Comparison of ENCODE assay signal across 4 cellular contexts in the genomic region with DNA sequence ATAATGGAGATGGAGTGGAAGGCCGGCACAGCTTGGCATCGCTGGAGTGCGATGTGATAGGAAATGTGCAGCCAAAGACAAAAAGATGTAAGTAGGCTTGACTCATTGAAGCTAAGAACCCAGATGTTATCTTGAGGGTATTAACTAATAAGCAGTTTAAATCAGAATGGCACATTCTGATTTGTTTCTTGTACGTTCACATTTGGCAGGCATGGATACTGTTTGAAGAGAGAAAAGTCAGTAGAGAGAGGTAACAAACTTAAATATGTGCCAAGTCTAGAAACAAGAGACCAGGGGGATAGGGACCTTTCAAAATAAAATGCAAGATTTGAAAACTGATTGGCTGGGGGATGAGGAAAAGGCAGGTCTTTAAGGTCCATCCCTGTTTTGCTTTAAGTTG. TPM values are rescaled to one million over a fixed set of nuclear protein-coding genes. Genes with fewer than 3 reads are reported as not detected.
"Had no signal": no experiment of that assay in that cellular context is flagged by ENCODE, and none has a peak within 500 bp of the region (broad histone marks: within the 10 kb centered on the region; RNA-seq: fewer than 3 reads in every experiment).

No MANE protein-coding gene starts in this region.

RNA-seq across cellular contexts. Expression of a gene that starts 51.0 kb away (rescaled TPM):
- total RNA-seq: LHCN-M2, M059J, MCF 10A, NCI-H460 had no signal
